15 cellular contexts compared by ENCODE assay signal in the genomic region with DNA sequence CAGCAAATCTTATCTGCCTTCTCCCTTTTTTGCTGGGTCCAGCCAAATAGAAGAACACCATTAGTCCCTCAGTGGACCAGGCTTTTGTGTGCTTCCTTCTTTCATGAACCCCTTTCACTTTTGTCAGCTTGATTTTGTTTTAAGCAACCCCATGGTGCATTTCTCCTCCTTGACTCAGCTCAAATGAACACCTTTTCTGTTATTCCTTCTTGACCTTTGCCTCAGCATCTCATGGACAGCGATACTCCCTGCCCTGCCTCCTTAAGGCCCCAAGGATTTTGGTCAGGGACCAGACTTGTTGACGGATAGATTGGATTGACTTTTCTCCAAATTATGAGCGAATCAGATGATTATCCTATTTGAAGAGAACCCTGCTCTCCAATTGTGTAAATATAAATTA.
DNase-seq lines count a peak whose midpoint lies in the region; ATAC-seq and TF ChIP-seq lines count a peak whose summit lies in the region.
"Had no signal": no experiment of that assay in that cellular context is flagged by ENCODE, and none has a peak within 500 bp of the region (broad histone marks: within the 10 kb centered on the region; RNA-seq: fewer than 3 reads in every experiment).

No MANE protein-coding gene starts in this region.

- CTCF ChIA-PET in IMR-90 (lab: Yijun Ruan, JAX): no interaction called here
- CTCF ChIA-PET in Calu3 (lab: Charles Lee): no interaction called here

- no peak for TF ChIP-seq POLR2A in IMR-90 (IDR thresholded peaks at IDR 0.05; ENCODE audit: low read depth, low read length)

- H2AK5ac ChIP-seq in IMR-90 (ENCODE audit: low read depth, low read length): no peak overlapping the region; the same call in 1 of the 2 replicates

- no peaks in the 10 kb centered on the region for H3K4me1 Mint-ChIP-seq in Calu3 (ENCODE audit: low read depth, unreplicated experiment)
- H3K4me1 Mint-ChIP-seq: CD8-positive, alpha-beta memory T cell had no signal

- H3K18ac ChIP-seq in IMR-90 (ENCODE audit: low read depth, low read length): no peak overlapping the region

- no peak overlapping the region for H4K91ac ChIP-seq in IMR-90 (ENCODE audit: insufficient read depth, low read depth, low read length)

- peak overlapping the region in 1 of 2 experiments; percentile 27; a peak in 1 of 4 replicates for H4K8ac ChIP-seq in IMR-90 (ENCODE audit: low read depth in 2 of 2, low read length in 2 of 2)

- intact Hi-C loops in IMR-90 (cut with micrococcal nuclease): no loop called here
- intact Hi-C loops in Calu3 (cut with micrococcal nuclease; ENCODE audit: unreplicated experiment): no loop called here

- WGBS in IMR-90 (ENCODE audit: extremely low coverage in 2 of 2, insufficient read length in 1 of 2), 2 experiments: 80% methylated on average over 1 of the region's 3 CpGs; no CpG with 5 or more reads in 1 of the 2 experiments

- H3K36me3 ChIP-seq in IMR-90 (ENCODE audit: control insufficient read depth, insufficient read depth, low read length) (no peaks in the 10 kb centered on the region), osteoblast (ENCODE audit: insufficient read depth, low read length) (no peaks in the 10 kb centered on the region), MG63 (no peaks in the 10 kb centered on the region)
- H3K36me3 ChIP-seq: BLaER1 had no signal

- H3K23ac ChIP-seq in IMR-90 (ENCODE audit: low read depth, low read length): no peak overlapping the region

- H3K9me3 ChIP-seq in IMR-90 (ENCODE audit: control insufficient read depth, insufficient read depth, low read length) (no peaks in the 10 kb centered on the region), osteoblast (ENCODE audit: low read depth, low read length) (no peaks in the 10 kb centered on the region), MG63 (no peaks in the 10 kb centered on the region; the same call in 1 of the 2 replicates)
- H3K9me3 ChIP-seq: A549, BLaER1, Caco-2 had no signal

- peaks cover 3% of the 10 kb centered on the region for H3K27me3 Mint-ChIP-seq in Calu3 (ENCODE audit: unreplicated experiment)

- no peaks in the 10 kb centered on the region for H3K36me3 Mint-ChIP-seq in Calu3 (ENCODE audit: insufficient read depth, unreplicated experiment)
- H3K36me3 Mint-ChIP-seq: CD8-positive, alpha-beta memory T cell had no signal

- BruUV-seq in IMR-90 (replicated peaks; lab: Mats Ljungman, UMichigan) (no TSS peak), Calu3 (replicated peaks; lab: Mats Ljungman, UMichigan) (no TSS peak)

- H3K4me3 ChIP-seq in IMR-90 (ENCODE audit: insufficient read depth, low read depth, low read length): no peak overlapping the region
- no peak overlapping the region for H3K4me3 ChIP-seq in osteoblast (ENCODE audit: insufficient read depth, low read length)
- no peak overlapping the region for H3K4me3 ChIP-seq in MG63
- H3K4me3 ChIP-seq: A549, BLaER1, GM12878, GM23248 had no signal

- no peak overlapping the region for H3K27ac Mint-ChIP-seq in Calu3 (ENCODE audit: unreplicated experiment)
- H3K27ac Mint-ChIP-seq: CD8-positive, alpha-beta memory T cell had no signal

- 0 out of 2 replicates have a peak overlapping the region, but pooled peaks have one; percentile 42 for H2BK20ac ChIP-seq in IMR-90 (ENCODE audit: low read depth, low read length)

- H2BK120ac ChIP-seq in IMR-90 (ENCODE audit: low read depth, low read length): peak overlapping the region; percentile 32

- dilution Hi-C loops in IMR-90 (cut with HindIII; ENCODE audit: low sequenced_read_pairs, unreplicated experiment): no loop called here

- H3K4me1 ChIP-seq in IMR-90 (ENCODE audit: control insufficient read depth, insufficient read depth, low read length): peaks cover 6% of the 10 kb centered on the region
- H3K4me1 ChIP-seq in osteoblast (ENCODE audit: insufficient read depth, low read length): peaks cover 29% of the 10 kb centered on the region
- H3K4me1 ChIP-seq: BLaER1, Caco-2 had no signal

- H3K4me2 ChIP-seq in IMR-90 (ENCODE audit: low read depth, low read length): no peak overlapping the region
- H3K4me2 ChIP-seq in osteoblast (ENCODE audit: insufficient read depth, low read length): peak overlapping the region; percentile 49
- H3K4me2 ChIP-seq: A549, BLaER1 had no signal

- no peaks in the 10 kb centered on the region for H3K79me1 ChIP-seq in IMR-90 (ENCODE audit: low read depth in 1 of 2, low read length in 2 of 2)

- DNase-seq in IMR-90: peak; percentile 17
- peak; percentile 51 for DNase-seq in fibroblast of gingiva (ENCODE audit: low read depth)
- DNase-seq in osteoblast (ENCODE audit: insufficient read length, low spot score, missing footprints): peak; percentile 84
- no peak for DNase-seq in MG63
- no peak for DNase-seq in Calu3
- DNase-seq in left lobe of liver (ENCODE audit: low spot score): no peak
- DNase-seq: AML-193; Caco-2; CD8-positive, alpha-beta memory T cell; DMS53; GM23248 had no signal

- H3K9me1 ChIP-seq in IMR-90 (ENCODE audit: insufficient read depth, low read length): peaks cover 11% of the 10 kb centered on the region

- no peak overlapping the region for H3K56ac ChIP-seq in IMR-90 (ENCODE audit: extremely low read depth, insufficient read depth, low read length)

- in situ Hi-C loops in IMR-90 (cut with MboI; ENCODE audit: low sequenced_read_pairs): no loop called here

- TF ChIP-seq CTCF in IMR-90 (conservative IDR thresholded peaks at IDR 0.05; ENCODE audit: low read depth, low read length) (no peak), osteoblast (IDR thresholded peaks at IDR 0.05; ENCODE audit: extremely low read depth, low read depth, low read length) (no peak), Calu3 (IDR thresholded peaks at IDR 0.05; ENCODE audit: unreplicated experiment) (no peak)

- H3K27ac ChIP-seq in IMR-90 (ENCODE audit: insufficient read depth, low read length): no peak overlapping the region
- H3K27ac ChIP-seq in osteoblast (ENCODE audit: low read depth, low read length): peak overlapping the region; percentile 67
- H3K27ac ChIP-seq: BLaER1, GM23248 had no signal

- no peak overlapping the region for H3K4me3 Mint-ChIP-seq in Calu3 (ENCODE audit: low read depth, unreplicated experiment)
- H3K4me3 Mint-ChIP-seq: CD8-positive, alpha-beta memory T cell had no signal

- POLR2A ChIA-PET in IMR-90 (lab: Charles Lee; ENCODE audit: unreplicated experiment): no interaction called here

- no peak overlapping the region for H2BK5ac ChIP-seq in IMR-90 (ENCODE audit: low read depth, low read length, poor library complexity, severe bottlenecking)

- H3K14ac ChIP-seq in IMR-90 (replicated peaks; ENCODE audit: low read depth, low read length): 0 out of 2 replicates have a peak overlapping the region, but pooled peaks have one; percentile 4

- peak overlapping the region; percentile 54; the same call in 1 of the 2 replicates for H3K4ac ChIP-seq in IMR-90 (ENCODE audit: low read depth, low read length)

- no peak overlapping the region for H4K5ac ChIP-seq in IMR-90 (ENCODE audit: low read depth, low read length)

- TF ChIP-seq RAD21 in IMR-90 (IDR thresholded peaks at IDR 0.05; ENCODE audit: low read length): no peak

- H3K9ac ChIP-seq in IMR-90 (ENCODE audit: low read depth, low read length): no peak overlapping the region
- H3K9ac ChIP-seq: BLaER1, GM23248 had no signal

- peak; percentile 53; the same call in 1 of the 2 replicates for ATAC-seq in IMR-90 (ENCODE audit: low read depth)
- no peak for ATAC-seq in left lobe of liver
- ATAC-seq: A549, GM12878, HepG2 had no signal

- peak overlapping the region; percentile 62; the same call in 1 of the 3 replicates for H2BK15ac ChIP-seq in IMR-90 (ENCODE audit: low read depth, low read length)

- no peaks in the 10 kb centered on the region for H4K20me1 ChIP-seq in IMR-90 (ENCODE audit: insufficient read depth, low read length)
- no peaks in the 10 kb centered on the region for H4K20me1 ChIP-seq in osteoblast (ENCODE audit: insufficient read depth, low read length)
- H4K20me1 ChIP-seq: BLaER1 had no signal

- H3K9me3 Mint-ChIP-seq in Calu3 (ENCODE audit: low read depth, unreplicated experiment): peaks cover 2% of the 10 kb centered on the region

- H3K27me3 ChIP-seq in IMR-90 (ENCODE audit: control insufficient read depth, insufficient read depth, low read length) (no peaks in the 10 kb centered on the region), osteoblast (ENCODE audit: insufficient read depth, low read length) (no peaks in the 10 kb centered on the region), MG63 (no peaks in the 10 kb centered on the region)
- H3K27me3 ChIP-seq: BLaER1 had no signal

- H2AFZ ChIP-seq in IMR-90 (replicated peaks; ENCODE audit: low read length, poor library complexity) (no peak overlapping the region), osteoblast (ENCODE audit: low read length) (no peak overlapping the region)
- H2AFZ ChIP-seq: GM23248 had no signal

- H2AK9ac ChIP-seq in IMR-90 (replicated peaks; ENCODE audit: low read depth, low read length, poor library complexity): no peak overlapping the region

- H3K79me2 ChIP-seq in osteoblast (ENCODE audit: insufficient read depth, low read length): no peaks in the 10 kb centered on the region

TF ChIP-seq in IMR-90, 13 proteins besides CTCF, POLR2A, EP300 and RAD21 (continues in another document):
- TF ChIP-seq RCOR1 (IDR thresholded peaks at IDR 0.05; ENCODE audit: insufficient replicate concordance, low read length) (no peak), MXI1 (IDR thresholded peaks at IDR 0.05; ENCODE audit: borderline replicate concordance, low read depth, low read length) (no peak), MAZ (IDR thresholded peaks at IDR 0.05; ENCODE audit: borderline replicate concordance, low read depth, low read length) (no peak), MAFK (IDR thresholded peaks at IDR 0.05; ENCODE audit: low read depth, low read length) (no peak), ELK1 (IDR thresholded peaks at IDR 0.05; ENCODE audit: borderline replicate concordance, low read depth, low read length) (no peak), BHLHE40 (IDR thresholded peaks at IDR 0.05; ENCODE audit: low read depth, low read length) (no peak), CEBPB (IDR thresholded peaks at IDR 0.05; ENCODE audit: low read depth, low read length) (no peak), SMC3 (IDR thresholded peaks at IDR 0.05; ENCODE audit: low read depth, low read length) (no peak), CHD1 (IDR thresholded peaks at IDR 0.05; ENCODE audit: low read depth, low read length) (no peak)

Comparison
In these comparisons a context has a peak if more than half of its experiments do, and no peak if none do; other contexts are left out.
1. DNase-seq: peak in IMR-90 (single experiment), fibroblast of gingiva (single experiment) and osteoblast (single experiment); none in MG63 (single experiment), Calu3 (single experiment) and left lobe of liver (single experiment).